ENCODE assay signal across 1 cellular context in the genomic region with DNA sequence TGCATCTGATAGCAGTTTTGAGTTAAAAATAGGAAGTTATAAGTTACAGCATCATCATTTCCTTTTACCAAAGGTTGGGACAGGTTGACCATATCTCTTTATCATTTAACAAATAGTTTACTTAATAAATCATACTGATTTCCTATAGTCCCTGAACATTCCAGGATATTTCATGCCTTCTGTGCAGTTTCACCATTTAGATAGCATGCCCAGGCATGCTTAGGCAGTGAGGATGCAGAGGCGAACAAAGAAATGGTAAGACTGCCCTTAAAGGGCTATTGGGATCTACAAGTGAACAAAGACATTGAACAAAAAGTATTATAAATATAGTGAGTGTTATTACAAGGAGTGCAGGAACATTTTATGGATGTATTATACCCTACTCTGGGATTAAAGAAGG.
TF ChIP-seq lines count a peak whose summit lies in the region.

No MANE protein-coding gene starts in this region.

TF ChIP-seq in GM23338, 12 proteins besides CTCF, POLR2A, EP300 and RAD21 (continued from another document):
- TF ChIP-seq, protein P1, sequence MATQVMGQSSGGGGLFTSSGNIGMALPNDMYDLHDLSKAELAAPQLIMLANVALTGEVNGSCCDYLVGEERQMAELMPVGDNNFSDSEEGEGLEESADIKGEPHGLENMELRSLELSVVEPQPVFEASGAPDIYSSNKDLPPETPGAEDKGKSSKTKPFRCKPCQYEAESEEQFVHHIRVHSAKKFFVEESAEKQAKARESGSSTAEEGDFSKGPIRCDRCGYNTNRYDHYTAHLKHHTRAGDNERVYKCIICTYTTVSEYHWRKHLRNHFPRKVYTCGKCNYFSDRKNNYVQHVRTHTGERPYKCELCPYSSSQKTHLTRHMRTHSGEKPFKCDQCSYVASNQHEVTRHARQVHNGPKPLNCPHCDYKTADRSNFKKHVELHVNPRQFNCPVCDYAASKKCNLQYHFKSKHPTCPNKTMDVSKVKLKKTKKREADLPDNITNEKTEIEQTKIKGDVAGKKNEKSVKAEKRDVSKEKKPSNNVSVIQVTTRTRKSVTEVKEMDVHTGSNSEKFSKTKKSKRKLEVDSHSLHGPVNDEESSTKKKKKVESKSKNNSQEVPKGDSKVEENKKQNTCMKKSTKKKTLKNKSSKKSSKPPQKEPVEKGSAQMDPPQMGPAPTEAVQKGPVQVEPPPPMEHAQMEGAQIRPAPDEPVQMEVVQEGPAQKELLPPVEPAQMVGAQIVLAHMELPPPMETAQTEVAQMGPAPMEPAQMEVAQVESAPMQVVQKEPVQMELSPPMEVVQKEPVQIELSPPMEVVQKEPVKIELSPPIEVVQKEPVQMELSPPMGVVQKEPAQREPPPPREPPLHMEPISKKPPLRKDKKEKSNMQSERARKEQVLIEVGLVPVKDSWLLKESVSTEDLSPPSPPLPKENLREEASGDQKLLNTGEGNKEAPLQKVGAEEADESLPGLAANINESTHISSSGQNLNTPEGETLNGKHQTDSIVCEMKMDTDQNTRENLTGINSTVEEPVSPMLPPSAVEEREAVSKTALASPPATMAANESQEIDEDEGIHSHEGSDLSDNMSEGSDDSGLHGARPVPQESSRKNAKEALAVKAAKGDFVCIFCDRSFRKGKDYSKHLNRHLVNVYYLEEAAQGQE (IDR thresholded peaks at IDR 0.05; ENCODE audit: unreplicated experiment) = no peak
- no peak for TF ChIP-seq CREB1 (CRISPR knock-in tag; IDR thresholded peaks at IDR 0.05; ENCODE audit: low read depth)
- no peak for TF ChIP-seq STAT1 (IDR thresholded peaks at IDR 0.05; ENCODE audit: unreplicated experiment)
- no peak for TF ChIP-seq EZH2phosphoT487 (IDR thresholded peaks at IDR 0.05; ENCODE audit: unreplicated experiment)
